Comparison of ENCODE assay signal across 10 cellular contexts in the genomic region with DNA sequence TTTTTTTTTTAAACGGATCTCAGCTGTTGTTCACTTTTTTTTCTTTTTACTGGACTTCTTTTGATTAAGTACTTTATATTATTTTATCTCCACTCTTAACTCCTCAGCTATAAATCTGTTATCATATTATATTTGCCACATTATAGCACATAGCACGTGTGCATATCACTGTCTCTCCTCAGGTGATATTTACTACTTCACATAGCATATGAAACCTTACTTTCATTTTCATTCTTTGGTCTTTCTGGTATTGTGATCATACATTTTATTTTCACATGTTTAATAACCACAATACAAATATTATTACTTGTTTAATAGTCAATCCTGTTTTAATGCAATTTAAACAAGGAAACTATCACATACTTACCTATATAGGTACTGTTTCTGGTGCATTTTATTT.
A peak's percentile ranks its signal among the peaks of the same experiment; 100 is the strongest.
DNase-seq lines count a peak whose midpoint lies in the region; ATAC-seq and TF ChIP-seq lines count a peak whose summit lies in the region.
"Had no signal": no experiment of that assay in that cellular context is flagged by ENCODE, and none has a peak within 500 bp of the region (broad histone marks: within the 10 kb centered on the region; RNA-seq: fewer than 3 reads in every experiment).

No MANE protein-coding gene starts in this region.

- POLR2A ChIA-PET in MCF 10A (lab: Yijun Ruan, JAX) (interaction anchor here (0.9 kb wide), 1 partner anchor 301 kb away, joined by 5 read pairs; no protein-coding TSS in a partner anchor), WTC11 (lab: Charles Lee) (no interaction called here)

- TF ChIP-seq CTCF in MCF 10A (IDR thresholded peaks at IDR 0.05; ENCODE audit: unreplicated experiment) = no peak
- TF ChIP-seq CTCF in WTC11 (IDR thresholded peaks at IDR 0.05) = no peak

- intact Hi-C loops in MCF 10A (cut with micrococcal nuclease) = no loop called here

- no TSS peak for BruUV-seq in MCF 10A (replicated peaks; lab: Mats Ljungman, UMichigan)

- peak overlapping the region; percentile 100 for H2AFZ ChIP-seq in ACC112 (ENCODE audit: low read length, unreplicated experiment)

- no peaks in the 10 kb centered on the region for H3K79me2 ChIP-seq in ACC112 (ENCODE audit: control insufficient read depth, insufficient read depth, low read length, unreplicated experiment)

- DNase-seq in MCF 10A (ENCODE audit: unreplicated experiment) (no peak), WTC11 (ENCODE audit: low spot score) (no peak), AG08395 (ENCODE audit: low spot score) (no peak), T-helper 9 cell (no peak)

- ATAC-seq in GM18907 (IDR thresholded peaks at IDR 0.05; ENCODE audit: unreplicated experiment) (peak; percentile 70), HG03342 (IDR thresholded peaks at IDR 0.05; ENCODE audit: unreplicated experiment) (peak; percentile 60), WTC11 (no peak), HG03280 (IDR thresholded peaks at IDR 0.05; ENCODE audit: unreplicated experiment) (no peak)

- no peaks in the 10 kb centered on the region for H3K36me3 ChIP-seq in ACC112 (ENCODE audit: insufficient read depth, low read length)

- no peaks in the 10 kb centered on the region for H3K27me3 Mint-ChIP-seq in MCF 10A (ENCODE audit: insufficient read depth, unreplicated experiment)
- H3K27me3 Mint-ChIP-seq in WTC11 (ENCODE audit: low read depth) = no peaks in the 10 kb centered on the region
- H3K27me3 Mint-ChIP-seq: brain had no signal

- H3K4me3 Mint-ChIP-seq in MCF 10A (ENCODE audit: unreplicated experiment) (peak overlapping the region; percentile 61), WTC11 (no peak overlapping the region)

- no peaks in the 10 kb centered on the region for H3K27me3 ChIP-seq in ACC112 (ENCODE audit: insufficient read depth, low read length)

- H3K27ac Mint-ChIP-seq in MCF 10A (ENCODE audit: low read depth, unreplicated experiment) (peak overlapping the region; percentile 78), WTC11 (no peak overlapping the region)
- H3K27ac Mint-ChIP-seq: brain had no signal

- no peaks in the 10 kb centered on the region for H3K4me1 ChIP-seq in ACC112 (ENCODE audit: control insufficient read depth, insufficient read depth, low read length, unreplicated experiment)

- CTCF ChIA-PET in MCF 10A (lab: Yijun Ruan, JAX) = interaction anchor here (0.6 kb wide), 1 partner anchor 1312 kb away, joined by 4 read pairs; no protein-coding TSS in a partner anchor
- CTCF ChIA-PET in WTC11 (lab: Charles Lee) = no interaction called here

- 0 out of 2 replicates have a peak overlapping the region, but pooled peaks have one; percentile 0 for H3K27ac ChIP-seq in ACC112 (ENCODE audit: low read depth, low read length)

- H3K4me1 Mint-ChIP-seq in MCF 10A (ENCODE audit: insufficient read depth, unreplicated experiment) (peaks cover 15% of the 10 kb centered on the region), WTC11 (peaks cover 7% of the 10 kb centered on the region)
- H3K4me1 Mint-ChIP-seq: brain had no signal

- no peaks in the 10 kb centered on the region for H3K36me3 Mint-ChIP-seq in MCF 10A (ENCODE audit: insufficient read depth, unreplicated experiment)
- no peaks in the 10 kb centered on the region for H3K36me3 Mint-ChIP-seq in WTC11
- H3K36me3 Mint-ChIP-seq: brain had no signal

- H3K9me3 Mint-ChIP-seq in MCF 10A (ENCODE audit: unreplicated experiment) (no peaks in the 10 kb centered on the region), WTC11 (peaks cover 5% of the 10 kb centered on the region)
- H3K9me3 Mint-ChIP-seq: brain had no signal

- peak overlapping the region; percentile 81 for H3K4me3 ChIP-seq in ACC112 (ENCODE audit: low read depth, low read length)
- H3K4me3 ChIP-seq: lung had no signal

TF ChIP-seq in WTC11, 78 proteins besides CTCF, POLR2A, EP300 and RAD21:
- TF ChIP-seq SP1 (CRISPR knock-in tag; conservative IDR thresholded peaks at IDR 0.05) (no peak), ZNF263 (CRISPR knock-in tag; IDR thresholded peaks at IDR 0.05; ENCODE audit: low read depth) (no peak)
- TF ChIP-seq, protein P1, sequence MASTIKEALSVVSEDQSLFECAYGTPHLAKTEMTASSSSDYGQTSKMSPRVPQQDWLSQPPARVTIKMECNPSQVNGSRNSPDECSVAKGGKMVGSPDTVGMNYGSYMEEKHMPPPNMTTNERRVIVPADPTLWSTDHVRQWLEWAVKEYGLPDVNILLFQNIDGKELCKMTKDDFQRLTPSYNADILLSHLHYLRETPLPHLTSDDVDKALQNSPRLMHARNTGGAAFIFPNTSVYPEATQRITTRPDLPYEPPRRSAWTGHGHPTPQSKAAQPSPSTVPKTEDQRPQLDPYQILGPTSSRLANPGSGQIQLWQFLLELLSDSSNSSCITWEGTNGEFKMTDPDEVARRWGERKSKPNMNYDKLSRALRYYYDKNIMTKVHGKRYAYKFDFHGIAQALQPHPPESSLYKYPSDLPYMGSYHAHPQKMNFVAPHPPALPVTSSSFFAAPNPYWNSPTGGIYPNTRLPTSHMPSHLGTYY (CRISPR knock-in tag; IDR thresholded peaks at IDR 0.05) = no peak
TF ChIP-seq in WTC11: peak in this region for 0.

Comparison
In these comparisons a context has a peak if more than half of its experiments do, and no peak if none do; other contexts are left out.
1. ATAC-seq: peak in GM18907 (single experiment) and HG03342 (single experiment); none in WTC11 (single experiment) and HG03280 (single experiment).